9 cellular contexts compared by ENCODE assay signal in genomic region chr11:94769897-94770296, GRCh38. TPM values are rescaled to one million over a fixed set of nuclear protein-coding genes. Genes with fewer than 3 reads are reported as not detected.
DNase-seq lines count a peak whose midpoint lies in the region; ATAC-seq and TF ChIP-seq lines count a peak whose summit lies in the region.
"Had no signal": no experiment of that assay in that cellular context is flagged by ENCODE, and none has a peak within 500 bp of the region (broad histone marks: within the 10 kb centered on the region; RNA-seq: fewer than 3 reads in every experiment).

No MANE protein-coding gene starts in this region.

- H3K79me2 ChIP-seq in fibroblast of lung (ENCODE audit: control insufficient read depth, insufficient read depth, low read length) = peaks cover 55% of the 10 kb centered on the region
- peaks cover 34% of the 10 kb centered on the region for H3K79me2 ChIP-seq in trophoblast cell (ENCODE audit: control insufficient read depth, insufficient read depth, low read length, poor library complexity)

- no peak overlapping the region for H4K8ac ChIP-seq in trophoblast cell (ENCODE audit: low read depth, low read length)

- peak; percentile 69 for DNase-seq in DMS79 treated with DMSO at 0.1 percent for 48 hours (lab: John Stamatoyannopoulos, UW)
- DNase-seq in NCI-H69 (lab: John Stamatoyannopoulos, UW) = peak; percentile 47
- no peak for DNase-seq in fibroblast of lung (ENCODE audit: low read depth in 2 of 2)
- no peak for DNase-seq in trophoblast cell
- no peak for DNase-seq in AG08395 (ENCODE audit: low spot score)
- no peak for DNase-seq in NCI-H524 treated with DMSO at 0.1 percent for 48 hours (lab: John Stamatoyannopoulos, UW)
- DNase-seq: activated T-cell treated with anti-CD3 and anti-CD28 coated beads for 4 hours had no signal

- ATAC-seq in GM18868 (IDR thresholded peaks at IDR 0.05; ENCODE audit: unreplicated experiment) = no peak
- ATAC-seq in GM18870 (IDR thresholded peaks at IDR 0.05; ENCODE audit: unreplicated experiment) = no peak

- H3K4me2 ChIP-seq in fibroblast of lung (ENCODE audit: extremely low read depth, insufficient read depth, low read length) = peak overlapping the region; percentile 80
- peak overlapping the region; percentile 83 for H3K4me2 ChIP-seq in trophoblast cell (ENCODE audit: low read length)

- H2AFZ ChIP-seq in fibroblast of lung (ENCODE audit: low read length) (peak overlapping the region; percentile 3), trophoblast cell (ENCODE audit: insufficient read depth, low read length, poor library complexity) (no peak overlapping the region)

- no CpG with 5 or more reads among the region's 7 CpGs for WGBS in trophoblast cell (ENCODE audit: extremely low coverage, insufficient coverage, insufficient read length)

- H4K91ac ChIP-seq in trophoblast cell (ENCODE audit: low read depth, low read length) = no peak overlapping the region

- peaks cover 36% of the 10 kb centered on the region for H3K79me1 ChIP-seq in trophoblast cell (ENCODE audit: low read length)

- peak overlapping the region; percentile 99 for H3K18ac ChIP-seq in trophoblast cell (ENCODE audit: low read length)

- peak overlapping the region; percentile 99 for H3K14ac ChIP-seq in trophoblast cell (ENCODE audit: low read length)

- H4K12ac ChIP-seq in trophoblast cell (ENCODE audit: low read depth, low read length) = no peak overlapping the region

- H2BK12ac ChIP-seq in trophoblast cell (ENCODE audit: low read length) = no peak overlapping the region

- no peak for TF ChIP-seq CTCF in fibroblast of lung (conservative IDR thresholded peaks at IDR 0.05 in 1 of 2, IDR thresholded peaks at IDR 0.05 in 1 of 2; ENCODE audit: low read depth in 1 of 2, low read length in 2 of 2)

- H3K27ac ChIP-seq in fibroblast of lung (ENCODE audit: insufficient read depth, low read length) = peak overlapping the region; percentile 60
- no peak overlapping the region for H3K27ac ChIP-seq in trophoblast cell (ENCODE audit: low read depth, low read length)

- H2AK5ac ChIP-seq in trophoblast cell (ENCODE audit: low read length) = no peak overlapping the region

- H3K9ac ChIP-seq in fibroblast of lung (ENCODE audit: insufficient read depth, low read length) (peak overlapping the region; percentile 87), trophoblast cell (ENCODE audit: low read length) (peak overlapping the region; percentile 98)

- no peaks in the 10 kb centered on the region for H3K9me3 ChIP-seq in fibroblast of lung (ENCODE audit: control insufficient read depth, insufficient read depth, low read depth, low read length)
- no peaks in the 10 kb centered on the region for H3K9me3 ChIP-seq in trophoblast cell (ENCODE audit: insufficient read depth, low read depth, low read length)

- H3K4me3 ChIP-seq in fibroblast of lung (replicated peaks in 1 of 4; ENCODE audit: control extremely low read depth in 1 of 4, insufficient read depth in 1 of 4, low read depth in 3 of 4, low read length in 4 of 4) (peak overlapping the region; percentile 83 to 94 (median 85)), trophoblast cell (ENCODE audit: low read depth, low read length) (peak overlapping the region; percentile 96)

- no peaks in the 10 kb centered on the region for H3K27me3 ChIP-seq in fibroblast of lung (ENCODE audit: control insufficient read depth, insufficient read depth, low read length)
- H3K27me3 ChIP-seq in trophoblast cell (ENCODE audit: insufficient read depth, low read length) = no peaks in the 10 kb centered on the region

- peak overlapping the region; percentile 99 for H3K4ac ChIP-seq in trophoblast cell (ENCODE audit: low read depth, low read length)

- H2BK5ac ChIP-seq in trophoblast cell (ENCODE audit: low read depth, low read length, poor library complexity) = peak overlapping the region; percentile 100

- no peak overlapping the region for H3K23ac ChIP-seq in trophoblast cell (ENCODE audit: low read length)

- H3K4me1 ChIP-seq in fibroblast of lung (ENCODE audit: control insufficient read depth, extremely low read depth, insufficient read depth, low read length) = no peaks in the 10 kb centered on the region
- peaks cover 7 to 17% of the 10 kb centered on the region in 2 experiments for H3K4me1 ChIP-seq in trophoblast cell (ENCODE audit: control insufficient read depth in 1 of 2, insufficient read depth in 2 of 2, low read length in 2 of 2)

- H4K20me1 ChIP-seq in fibroblast of lung (ENCODE audit: control insufficient read depth, extremely low read depth, insufficient read depth, low read length) = peaks cover 1% of the 10 kb centered on the region

- H3K36me3 ChIP-seq in fibroblast of lung (ENCODE audit: control insufficient read depth, insufficient read depth, low read length) = no peaks in the 10 kb centered on the region
- no peaks in the 10 kb centered on the region for H3K36me3 ChIP-seq in trophoblast cell (ENCODE audit: control insufficient read depth in 1 of 2, insufficient read depth in 2 of 2, low read length in 2 of 2)

- H2BK120ac ChIP-seq in trophoblast cell (ENCODE audit: insufficient read depth, low read length, poor library complexity) = no peak overlapping the region

RNA-seq across cellular contexts. Expression of gene AMOTL1, which starts 1.7 kb away (rescaled TPM):
- total RNA-seq in fibroblast of lung = 62.1 and 63.7 TPM in 2 replicates
- polyA plus RNA-seq in fibroblast of lung = 28.2 and 38.0 TPM in 2 replicates
- 22.5 and 37.8 TPM in 2 replicates for polyA plus RNA-seq in fibroblast of lung (2012)
- 50.3 and 60.6 TPM in 2 replicates for polyA minus RNA-seq in fibroblast of lung (ENCODE audit: low replicate concordance)
- polyA plus RNA-seq in trophoblast cell (2013) = 31.6 and 32.9 TPM in 2 replicates

Comparison
In these comparisons a context has a peak if more than half of its experiments do, and no peak if none do; other contexts are left out.
1. DNase-seq: peak in DMS79 treated with DMSO at 0.1 percent for 48 hours (single experiment) and NCI-H69 (single experiment); none in fibroblast of lung (0 of 2), trophoblast cell (0 of 2), AG08395 (single experiment) and NCI-H524 treated with DMSO at 0.1 percent for 48 hours (single experiment).